In the genomic region with DNA sequence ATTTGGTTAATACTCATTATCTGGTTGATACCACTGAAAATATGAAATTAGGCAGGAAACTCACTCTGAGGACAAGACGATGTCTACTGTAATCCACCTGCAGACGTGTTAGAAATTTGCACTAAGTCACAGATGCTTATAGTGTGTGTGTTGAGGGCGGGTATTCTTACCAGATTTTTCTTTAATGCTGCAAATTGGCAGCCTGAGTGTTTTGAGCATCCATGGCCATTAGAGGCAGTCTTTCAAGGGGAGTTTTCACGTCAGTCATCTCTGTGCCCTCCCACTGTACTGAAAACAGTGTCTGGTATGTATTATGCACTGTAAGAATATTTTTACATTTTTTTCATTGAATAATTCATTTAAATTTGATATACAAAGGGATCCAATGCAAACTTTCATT, we compare ENCODE assay signal across 19 cellular contexts.
DNase-seq lines count a peak whose midpoint lies in the region; ATAC-seq, FAIRE-seq and TF ChIP-seq lines count a peak whose summit lies in the region.
"Had no signal": no experiment of that assay in that cellular context is flagged by ENCODE, and none has a peak within 500 bp of the region (broad histone marks: within the 10 kb centered on the region; RNA-seq: fewer than 3 reads in every experiment).

No MANE protein-coding gene starts in this region.

- no peaks in the 10 kb centered on the region for H3K27me3 Mint-ChIP-seq in type B pancreatic cell

- TF ChIP-seq RAD21 in HepG2 (CRISPR knock-in tag; IDR thresholded peaks at IDR 0.05) = no peak

- H3K4me1 Mint-ChIP-seq in type B pancreatic cell (ENCODE audit: unreplicated experiment) = no peaks in the 10 kb centered on the region
- H3K4me1 Mint-ChIP-seq: naive thymus-derived CD8-positive, alpha-beta T cell had no signal

- TF ChIP-seq EP300 in HepG2 (IDR thresholded peaks at IDR 0.05; ENCODE audit: low read depth in 2 of 2, low read length in 2 of 2) = no peak
- no peak for TF ChIP-seq EP300 in HepG2 (CRISPR knock-in tag; IDR thresholded peaks at IDR 0.05; ENCODE audit: borderline replicate concordance)

- H3K27me3 ChIP-seq in HepG2 (ENCODE audit: control insufficient read depth in 1 of 2, insufficient read depth in 2 of 2, low read length in 2 of 2) = peaks cover 0 to 11% of the 10 kb centered on the region in 2 experiments; a peak in 1 of 5 replicates
- H3K27me3 ChIP-seq in right lobe of liver = no peaks in the 10 kb centered on the region
- H3K27me3 ChIP-seq in adipocyte (replicated peaks; ENCODE audit: control insufficient read depth, insufficient read depth, low read length) = no peaks in the 10 kb centered on the region
- H3K27me3 ChIP-seq: right atrium auricular region, thyroid gland had no signal

- H3K27ac ChIP-seq in HepG2 (ENCODE audit: extremely low read length, insufficient read depth, low read length) (no peak overlapping the region), right lobe of liver (no peak overlapping the region)
- H3K27ac ChIP-seq: right atrium auricular region, thyroid gland had no signal

- no peak for TF ChIP-seq CTCF in HepG2 (CRISPR knock-in tag; IDR thresholded peaks at IDR 0.05)
- TF ChIP-seq CTCF in right lobe of liver (IDR thresholded peaks at IDR 0.05) = no peak
- TF ChIP-seq CTCF in type B pancreatic cell (conservative IDR thresholded peaks at IDR 0.05) = peak; percentile 38
- TF ChIP-seq CTCF in lower leg skin (IDR thresholded peaks at IDR 0.05) = no peak

- FAIRE-seq in HepG2 (lab: Jason Lieb, UNC) = peak; percentile 12
- FAIRE-seq: GM18507, HTR-8/SVneo had no signal

- no peaks in the 10 kb centered on the region for H3K79me2 ChIP-seq in HepG2 (ENCODE audit: insufficient read depth, low read length)

- H3K4me1 ChIP-seq in HepG2 (ENCODE audit: insufficient read depth, low read length) = no peaks in the 10 kb centered on the region
- no peaks in the 10 kb centered on the region for H3K4me1 ChIP-seq in right lobe of liver
- H3K4me1 ChIP-seq in adipocyte (ENCODE audit: control insufficient read depth, insufficient read depth, low read length) = no peaks in the 10 kb centered on the region
- H3K4me1 ChIP-seq: right atrium auricular region, thyroid gland had no signal

- no peak overlapping the region for H2AFZ ChIP-seq in HepG2 (ENCODE audit: low read length)

- H3K36me3 ChIP-seq in HepG2 (replicated peaks in 1 of 2; ENCODE audit: control insufficient read depth in 1 of 2, insufficient read depth in 2 of 2, low read length in 2 of 2) = no peaks in the 10 kb centered on the region
- no peaks in the 10 kb centered on the region for H3K36me3 ChIP-seq in right lobe of liver
- H3K36me3 ChIP-seq in adipocyte (ENCODE audit: control insufficient read depth, insufficient read depth, low read length, severe bottlenecking) = no peaks in the 10 kb centered on the region
- H3K36me3 ChIP-seq: right atrium auricular region, thyroid gland had no signal

- intact Hi-C loops in HepG2 (cut with micrococcal nuclease; ENCODE audit: unreplicated experiment) (no loop called here), right lobe of liver (cut with DNase I) (no loop called here), lower leg skin (cut with DNase I; ENCODE audit: low total_unique reads) (no loop called here)

- TF ChIP-seq POLR2A in HepG2 (IDR thresholded peaks at IDR 0.05; ENCODE audit: insufficient read depth in 1 of 2, low read depth in 2 of 2, low read length in 2 of 2) (no peak), right lobe of liver (IDR thresholded peaks at IDR 0.05) (no peak), lower leg skin (IDR thresholded peaks at IDR 0.05) (no peak)

- DNase-seq in HepG2 (ENCODE audit: low spot score) (no peak), right lobe of liver (no peak), adipocyte (ENCODE audit: low read depth) (peak; percentile 6), hippocampal formation (lab: John Stamatoyannopoulos, UW) (peak; percentile 49 to 71), type B pancreatic cell (ENCODE audit: extremely low spot score, unreplicated experiment) (no peak), T-helper 9 cell (no peak), lower leg skin (ENCODE audit: low spot score in 2 of 2) (no peak)
- DNase-seq: activated CD8-positive, alpha-beta T cell treated with anti-CD3 and anti-CD28 coated beads for 36 hours; amniotic stem cell; COR-L47; left ventricle myocardium superior; naive thymus-derived CD8-positive, alpha-beta T cell; NCI-H1048; stimulated activated CD4-positive, alpha-beta T cell treated with anti-CD3 and anti-CD28 coated beads, Interleukin-2, amount 100 ng/mL, for 24 hours; thyroid gland had no signal

- no peaks in the 10 kb centered on the region for H4K20me1 ChIP-seq in HepG2 (ENCODE audit: insufficient read depth, low read length)

- 7% methylated on average over 4 of the region's 4 CpGs for WGBS in HepG2 (ENCODE audit: low lambda C conversion rate)
- 71% methylated on average over 4 of the region's 4 CpGs for WGBS in right lobe of liver (ENCODE audit: insufficient coverage, low coverage, low lambda C conversion rate, missing lambda C conversion rate)
- 60 to 65% methylated on average over 4 of the region's 4 CpGs for whole genome bisulfite sequencing in lower leg skin, 2 donors

- in situ Hi-C loops in HepG2 (cut with HindIII; ENCODE audit: extremely low pct_ligation_motif_present, low pct_unique_long_range_greater_than_20kb) = no loop called here

- no TSS peak for BruUV-seq in HepG2 (replicated peaks; lab: Mats Ljungman, UMichigan)

- H3K36me3 Mint-ChIP-seq in type B pancreatic cell = no peaks in the 10 kb centered on the region
- H3K36me3 Mint-ChIP-seq: naive thymus-derived CD8-positive, alpha-beta T cell had no signal

- POLR2A ChIA-PET in HepG2 (lab: Yijun Ruan, JAX) = no interaction called here

- no peaks in the 10 kb centered on the region for H3K9me3 ChIP-seq in HepG2 (ENCODE audit: low read length)
- no peaks in the 10 kb centered on the region for H3K9me3 ChIP-seq in right lobe of liver
- no peaks in the 10 kb centered on the region for H3K9me3 ChIP-seq in adipocyte (ENCODE audit: control insufficient read depth, low read length)
- H3K9me3 ChIP-seq: right atrium auricular region, thyroid gland had no signal

- H3K4me3 Mint-ChIP-seq in type B pancreatic cell = no peak overlapping the region
- H3K4me3 Mint-ChIP-seq: activated CD8-positive, alpha-beta T cell treated with anti-CD3 and anti-CD28 coated beads for 36 hours; naive thymus-derived CD8-positive, alpha-beta T cell had no signal

- H3K27ac Mint-ChIP-seq in type B pancreatic cell = no peak overlapping the region
- H3K27ac Mint-ChIP-seq: activated CD8-positive, alpha-beta T cell treated with anti-CD3 and anti-CD28 coated beads for 36 hours had no signal

- H3K4me3 ChIP-seq in HepG2 (replicated peaks in 1 of 3; ENCODE audit: insufficient read depth in 1 of 3, low read depth in 2 of 3, low read length in 3 of 3) (no peak overlapping the region), right lobe of liver (no peak overlapping the region), adipocyte (ENCODE audit: low read length) (no peak overlapping the region), lower leg skin (ENCODE audit: low read depth, poor library complexity, severe bottlenecking) (no peak overlapping the region)
- H3K4me3 ChIP-seq: right atrium auricular region, thyroid gland had no signal

- no peaks in the 10 kb centered on the region for H3K9me3 Mint-ChIP-seq in type B pancreatic cell
- H3K9me3 Mint-ChIP-seq: activated CD8-positive, alpha-beta T cell treated with anti-CD3 and anti-CD28 coated beads for 36 hours had no signal

- ATAC-seq in HepG2 (peak; percentile 83), right lobe of liver (no peak), GM21528 (IDR thresholded peaks at IDR 0.05; ENCODE audit: low FRiP score, unreplicated experiment) (no peak)
- ATAC-seq: activated CD8-positive, alpha-beta T cell treated with anti-CD3 and anti-CD28 coated beads for 36 hours; naive thymus-derived CD8-positive, alpha-beta T cell had no signal

- CTCF ChIA-PET in HepG2 (lab: Yijun Ruan, JAX; ENCODE audit: low intra/inter-chr PET ratio, low total read pairs) = no interaction called here

- H3K4me2 ChIP-seq in HepG2 (ENCODE audit: low read depth, low read length) = no peak overlapping the region

- H3K9ac ChIP-seq in HepG2 (ENCODE audit: insufficient read depth, low read depth, low read length) = no peak overlapping the region
- no peak overlapping the region for H3K9ac ChIP-seq in adipocyte (ENCODE audit: low read length)

TF ChIP-seq in HepG2, 621 proteins besides CTCF, POLR2A, EP300 and RAD21:
- TF ChIP-seq STAG1 (CRISPR knock-in tag; IDR thresholded peaks at IDR 0.05) (0 out of 2 replicates have a peak, but pooled peaks have one; percentile 16), SOX6 (IDR thresholded peaks at IDR 0.05) (no peak), SOX6 (CRISPR knock-in tag; IDR thresholded peaks at IDR 0.05) (no peak)

Comparison
In these comparisons a context has a peak if more than half of its experiments do, and no peak if none do; other contexts are left out.
1. DNase-seq: peak in adipocyte (single experiment) and hippocampal formation (2 of 2); none in HepG2 (single experiment), right lobe of liver (0 of 3), type B pancreatic cell (single experiment), T-helper 9 cell (single experiment) and lower leg skin (0 of 2).